In the genomic region with DNA sequence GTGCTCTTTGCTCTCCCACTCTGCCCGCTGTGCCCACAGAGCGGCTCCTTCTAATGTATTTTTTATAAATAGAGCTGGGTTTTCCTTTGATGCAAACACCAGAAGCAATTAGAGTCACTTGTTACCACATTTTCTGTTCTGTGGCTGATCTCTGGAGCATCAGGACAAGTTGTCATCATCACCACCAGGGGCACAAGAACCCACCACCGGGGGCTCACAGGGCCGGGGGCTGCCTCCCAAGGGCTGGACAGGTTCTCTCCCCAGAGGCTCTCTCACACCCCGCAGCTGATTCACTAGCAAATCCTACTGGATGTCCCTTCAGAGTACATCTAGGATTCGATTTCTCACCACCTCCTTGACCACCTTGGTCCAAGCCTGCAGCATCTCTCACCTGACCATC, we compare ENCODE assay signal across 35 cellular contexts. TPM values are rescaled to one million over a fixed set of nuclear protein-coding genes. Genes with fewer than 3 reads are reported as not detected.
"Had no signal": no experiment of that assay in that cellular context is flagged by ENCODE, and none has a peak within 500 bp of the region (broad histone marks: within the 10 kb centered on the region; RNA-seq: fewer than 3 reads in every experiment).

No MANE protein-coding gene starts in this region.

- H3K27ac Mint-ChIP-seq: activated CD8-positive, alpha-beta memory T cell treated with anti-CD3 and anti-CD28 coated beads, Interleukin-2, amount 10 ng/mL, durations not matched to agents 7 days and 5 days; activated CD8-positive, alpha-beta T cell treated with anti-CD3 and anti-CD28 coated beads, Interleukin-2, amount 10 ng/mL, durations not matched to agents 7 days and 5 days; activated naive CD4-positive, alpha-beta T cell treated with anti-CD3 and anti-CD28 coated beads for 36 hours; activated naive CD8-positive, alpha-beta T cell treated with anti-CD3 and anti-CD28 coated beads for 36 hours; naive B cell; stimulated activated memory B cell treated with anti-CD40 and anti-IgM and Interleukin-4, amounts not matched to agents 10 μg/mL and 1 μg/mL and 100 μg/mL, for 72 hours; T-helper 17 cell had no signal

- H3K4me1 ChIP-seq: adrenal gland, body of pancreas, colonic mucosa, gastroesophageal sphincter, left lung, lower lobe of right lung, stomach, thyroid gland, upper lobe of left lung, vagina had no signal

- H3K9me3 ChIP-seq: adrenal gland, body of pancreas, colonic mucosa, gastroesophageal sphincter, left lung, lower lobe of right lung, stomach, thyroid gland, upper lobe of left lung, vagina had no signal

- H3K4me3 Mint-ChIP-seq: activated CD8-positive, alpha-beta memory T cell treated with anti-CD3 and anti-CD28 coated beads, Interleukin-2, amount 10 ng/mL, durations not matched to agents 7 days and 5 days; activated CD8-positive, alpha-beta T cell treated with anti-CD3 and anti-CD28 coated beads, Interleukin-2, amount 10 ng/mL, durations not matched to agents 7 days and 5 days; activated naive CD4-positive, alpha-beta T cell treated with anti-CD3 and anti-CD28 coated beads for 36 hours; activated naive CD8-positive, alpha-beta T cell treated with anti-CD3 and anti-CD28 coated beads for 36 hours; stimulated activated memory B cell treated with anti-CD40 and anti-IgM and Interleukin-4, amounts not matched to agents 10 μg/mL and 1 μg/mL and 100 μg/mL, for 72 hours; T-helper 17 cell had no signal

- H3K4me1 Mint-ChIP-seq: activated CD8-positive, alpha-beta memory T cell treated with anti-CD3 and anti-CD28 coated beads, Interleukin-2, amount 10 ng/mL, durations not matched to agents 7 days and 5 days; activated naive CD8-positive, alpha-beta T cell treated with anti-CD3 and anti-CD28 coated beads for 36 hours; stimulated activated memory B cell treated with anti-CD40 and anti-IgM and Interleukin-4, amounts not matched to agents 10 μg/mL and 1 μg/mL and 100 μg/mL, for 72 hours had no signal

- H3K27me3 ChIP-seq: body of pancreas, colonic mucosa, thyroid gland, upper lobe of left lung, vagina had no signal

- DNase-seq: activated CD4-positive, alpha-beta T cell treated with anti-CD3 and anti-CD28 coated beads for 1 hour; activated CD4-positive, alpha-beta T cell treated with anti-CD3 and anti-CD28 coated beads, Interleukin-2, amount 50 U/mL, for 1 hour; activated CD8-positive, alpha-beta memory T cell treated with anti-CD3 and anti-CD28 coated beads, Interleukin-2, amount 10 ng/mL, durations not matched to agents 7 days and 5 days; activated CD8-positive, alpha-beta T cell treated with anti-CD3 and anti-CD28 coated beads, Interleukin-2, amount 10 ng/mL, durations not matched to agents 7 days and 5 days; activated naive CD4-positive, alpha-beta T cell treated with anti-CD3 and anti-CD28 coated beads for 36 hours; activated naive CD8-positive, alpha-beta T cell treated with anti-CD3 and anti-CD28 coated beads for 36 hours; activated T-cell treated with anti-CD3 and anti-CD28 coated beads, Interleukin-2, amount 50 U/mL, for 48 hours; adrenal gland; aorta; body of pancreas; cerebellar nuclear complex; colonic mucosa; effector memory CD4-positive, alpha-beta T cell; hypothalamus; left lung; lower lobe of right lung; naive B cell; occipital lobe; right cardiac atrium; stimulated activated CD4-positive, alpha-beta T cell treated with anti-CD3 and anti-CD28 coated beads, Interleukin-1b, Interleukin-23, amount 100 ng/mL, for 48 hours; stimulated activated CD4-positive, alpha-beta T cell treated with anti-CD3 and anti-CD28 coated beads, Interleukin-4, amount 100 ng/mL, for 4 hours; stimulated activated CD8-positive, alpha-beta memory T cell treated with anti-CD3 and anti-CD28 coated beads, Interleukin-4, amount 100 ng/mL, for 48 hours; stomach; T-helper 17 cell; thyroid gland had no signal

- ATAC-seq: activated CD8-positive, alpha-beta memory T cell treated with anti-CD3 and anti-CD28 coated beads, Interleukin-2, amount 10 ng/mL, durations not matched to agents 7 days and 5 days; activated CD8-positive, alpha-beta T cell treated with anti-CD3 and anti-CD28 coated beads, Interleukin-2, amount 10 ng/mL, durations not matched to agents 7 days and 5 days; body of pancreas; gastroesophageal sphincter; left lung; lower lobe of right lung; right cardiac atrium; stimulated activated memory B cell treated with anti-CD40 and anti-IgM and Interleukin-4, amounts not matched to agents 10 μg/mL and 1 μg/mL and 100 μg/mL, for 72 hours; T-helper 17 cell had no signal

- H3K27ac ChIP-seq: adrenal gland, body of pancreas, colonic mucosa, gastroesophageal sphincter, left lung, lower lobe of right lung, skin epidermis, stomach, thyroid gland, upper lobe of left lung, vagina had no signal

- H3K36me3 ChIP-seq: adrenal gland, colonic mucosa, gastroesophageal sphincter, left lung, lower lobe of right lung, stomach, thyroid gland, upper lobe of left lung, vagina had no signal

- H3K4me3 ChIP-seq: adrenal gland, body of pancreas, colonic mucosa, gastroesophageal sphincter, left lung, lower lobe of right lung, skin epidermis, stomach, thyroid gland, upper lobe of left lung, vagina had no signal

- H3K9me3 Mint-ChIP-seq: activated naive CD4-positive, alpha-beta T cell treated with anti-CD3 and anti-CD28 coated beads for 36 hours; activated naive CD8-positive, alpha-beta T cell treated with anti-CD3 and anti-CD28 coated beads for 36 hours had no signal

- H3K36me3 Mint-ChIP-seq: activated CD8-positive, alpha-beta memory T cell treated with anti-CD3 and anti-CD28 coated beads, Interleukin-2, amount 10 ng/mL, durations not matched to agents 7 days and 5 days; activated naive CD8-positive, alpha-beta T cell treated with anti-CD3 and anti-CD28 coated beads for 36 hours; stimulated activated memory B cell treated with anti-CD40 and anti-IgM and Interleukin-4, amounts not matched to agents 10 μg/mL and 1 μg/mL and 100 μg/mL, for 72 hours had no signal

RNA-seq across cellular contexts. Expression of gene C16orf82, which starts 18.5 kb away (rescaled TPM):
- total RNA-seq: activated CD8-positive, alpha-beta memory T cell treated with anti-CD3 and anti-CD28 coated beads, Interleukin-2, amount 10 ng/mL, durations not matched to agents 7 days and 5 days; activated CD8-positive, alpha-beta T cell treated with anti-CD3 and anti-CD28 coated beads, Interleukin-2, amount 10 ng/mL, durations not matched to agents 7 days and 5 days; activated naive CD4-positive, alpha-beta T cell treated with anti-CD3 and anti-CD28 coated beads for 36 hours; activated naive CD8-positive, alpha-beta T cell treated with anti-CD3 and anti-CD28 coated beads for 36 hours; adrenal gland; aorta; body of pancreas; colonic mucosa; dermis microvascular lymphatic vessel endothelial cell; fibroblast of lung; fibroblast of villous mesenchyme; gastroesophageal sphincter; left lung; lower lobe of right lung; occipital lobe; right cardiac atrium; stomach; T-helper 17 cell; upper lobe of left lung; vagina had no signal
- polyA plus RNA-seq: adrenal gland, aorta, esophagus, fibroblast of lung, neural cell, right cardiac atrium, stomach had no signal
